1 cellular context compared by ENCODE assay signal in genomic region chr11:65440831-65441499, GRCh38.
TF ChIP-seq lines count a peak whose summit lies in the region.

No MANE protein-coding gene starts in this region.

TF ChIP-seq in K562, 482 proteins besides CTCF, POLR2A, EP300 and RAD21:
- TF ChIP-seq, protein P1, sequence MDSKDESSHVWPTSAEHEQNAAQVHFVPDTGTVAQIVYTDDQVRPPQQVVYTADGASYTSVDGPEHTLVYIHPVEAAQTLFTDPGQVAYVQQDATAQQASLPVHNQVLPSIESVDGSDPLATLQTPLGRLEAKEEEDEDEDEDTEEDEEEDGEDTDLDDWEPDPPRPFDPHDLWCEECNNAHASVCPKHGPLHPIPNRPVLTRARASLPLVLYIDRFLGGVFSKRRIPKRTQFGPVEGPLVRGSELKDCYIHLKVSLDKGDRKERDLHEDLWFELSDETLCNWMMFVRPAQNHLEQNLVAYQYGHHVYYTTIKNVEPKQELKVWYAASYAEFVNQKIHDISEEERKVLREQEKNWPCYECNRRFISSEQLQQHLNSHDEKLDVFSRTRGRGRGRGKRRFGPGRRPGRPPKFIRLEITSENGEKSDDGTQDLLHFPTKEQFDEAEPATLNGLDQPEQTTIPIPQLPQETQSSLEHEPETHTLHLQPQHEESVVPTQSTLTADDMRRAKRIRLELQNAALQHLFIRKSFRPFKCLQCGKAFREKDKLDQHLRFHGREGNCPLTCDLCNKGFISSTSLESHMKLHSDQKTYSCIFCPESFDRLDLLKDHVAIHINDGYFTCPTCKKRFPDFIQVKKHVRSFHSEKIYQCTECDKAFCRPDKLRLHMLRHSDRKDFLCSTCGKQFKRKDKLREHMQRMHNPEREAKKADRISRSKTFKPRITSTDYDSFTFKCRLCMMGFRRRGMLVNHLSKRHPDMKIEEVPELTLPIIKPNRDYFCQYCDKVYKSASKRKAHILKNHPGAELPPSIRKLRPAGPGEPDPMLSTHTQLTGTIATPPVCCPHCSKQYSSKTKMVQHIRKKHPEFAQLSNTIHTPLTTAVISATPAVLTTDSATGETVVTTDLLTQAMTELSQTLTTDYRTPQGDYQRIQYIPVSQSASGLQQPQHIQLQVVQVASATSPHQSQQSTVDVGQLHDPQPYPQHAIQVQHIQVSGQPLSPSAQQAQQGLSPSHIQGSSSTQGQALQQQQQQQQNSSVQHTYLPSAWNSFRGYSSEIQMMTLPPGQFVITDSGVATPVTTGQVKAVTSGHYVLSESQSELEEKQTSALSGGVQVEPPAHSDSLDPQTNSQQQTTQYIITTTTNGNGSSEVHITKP (IDR thresholded peaks at IDR 0.05; ENCODE audit: partially characterized antibody): peak; percentile 30
- TF ChIP-seq PHTF2 (CRISPR knock-in tag; IDR thresholded peaks at IDR 0.05) (no peak), SUPT5H (IDR thresholded peaks at IDR 0.05) (peak; percentile 65; the same call in 1 of the 2 replicates), NONO (IDR thresholded peaks at IDR 0.05; ENCODE audit: low read depth in 2 of 2, low read length in 1 of 2) (0 out of 4 replicates have a peak, but pooled peaks of 1 of the 2 experiments have one; percentile 30), POLR2AphosphoS5 (IDR thresholded peaks at IDR 0.05; ENCODE audit: control insufficient read depth, insufficient read depth, low read depth, low read length) (peak; percentile 65; the same call in 1 of the 2 replicates), TCF7L2 (IDR thresholded peaks at IDR 0.05; ENCODE audit: low read depth, low read length) (no peak), ZNF311 (CRISPR knock-in tag; IDR thresholded peaks at IDR 0.05) (no peak), POLR2B (IDR thresholded peaks at IDR 0.05; ENCODE audit: low read depth, partially characterized antibody) (peak; percentile 55), GABPB2 (CRISPR knock-in tag; conservative IDR thresholded peaks at IDR 0.05) (no peak)
- TF ChIP-seq, protein P2, sequence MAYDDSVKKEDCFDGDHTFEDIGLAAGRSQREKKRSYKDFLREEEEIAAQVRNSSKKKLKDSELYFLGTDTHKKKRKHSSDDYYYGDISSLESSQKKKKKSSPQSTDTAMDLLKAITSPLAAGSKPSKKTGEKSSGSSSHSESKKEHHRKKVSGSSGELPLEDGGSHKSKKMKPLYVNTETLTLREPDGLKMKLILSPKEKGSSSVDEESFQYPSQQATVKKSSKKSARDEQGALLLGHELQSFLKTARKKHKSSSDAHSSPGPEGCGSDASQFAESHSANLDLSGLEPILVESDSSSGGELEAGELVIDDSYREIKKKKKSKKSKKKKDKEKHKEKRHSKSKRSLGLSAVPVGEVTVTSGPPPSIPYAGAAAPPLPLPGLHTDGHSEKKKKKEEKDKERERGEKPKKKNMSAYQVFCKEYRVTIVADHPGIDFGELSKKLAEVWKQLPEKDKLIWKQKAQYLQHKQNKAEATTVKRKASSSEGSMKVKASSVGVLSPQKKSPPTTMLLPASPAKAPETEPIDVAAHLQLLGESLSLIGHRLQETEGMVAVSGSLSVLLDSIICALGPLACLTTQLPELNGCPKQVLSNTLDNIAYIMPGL (CRISPR knock-in tag; IDR thresholded peaks at IDR 0.05): no peak
- TF ChIP-seq, protein P3, sequence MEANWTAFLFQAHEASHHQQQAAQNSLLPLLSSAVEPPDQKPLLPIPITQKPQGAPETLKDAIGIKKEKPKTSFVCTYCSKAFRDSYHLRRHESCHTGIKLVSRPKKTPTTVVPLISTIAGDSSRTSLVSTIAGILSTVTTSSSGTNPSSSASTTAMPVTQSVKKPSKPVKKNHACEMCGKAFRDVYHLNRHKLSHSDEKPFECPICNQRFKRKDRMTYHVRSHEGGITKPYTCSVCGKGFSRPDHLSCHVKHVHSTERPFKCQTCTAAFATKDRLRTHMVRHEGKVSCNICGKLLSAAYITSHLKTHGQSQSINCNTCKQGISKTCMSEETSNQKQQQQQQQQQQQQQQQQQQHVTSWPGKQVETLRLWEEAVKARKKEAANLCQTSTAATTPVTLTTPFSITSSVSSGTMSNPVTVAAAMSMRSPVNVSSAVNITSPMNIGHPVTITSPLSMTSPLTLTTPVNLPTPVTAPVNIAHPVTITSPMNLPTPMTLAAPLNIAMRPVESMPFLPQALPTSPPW (CRISPR knock-in tag; IDR thresholded peaks at IDR 0.05): no peak
TF ChIP-seq in K562: peak in this region for 5.
